Comparison of ENCODE assay signal across 8 cellular contexts in genomic region chr6:15876406-15876805, GRCh38.
A peak's percentile ranks its signal among the peaks of the same experiment; 100 is the strongest.
DNase-seq lines count a peak whose midpoint lies in the region; ATAC-seq, FAIRE-seq and TF ChIP-seq lines count a peak whose summit lies in the region.

No MANE protein-coding gene starts in this region.

- peaks cover 21% of the 10 kb centered on the region for H3K4me1 ChIP-seq in BE2C

- no peaks in the 10 kb centered on the region for H3K36me3 ChIP-seq in brain microvascular endothelial cell (replicated peaks)
- no peaks in the 10 kb centered on the region for H3K36me3 ChIP-seq in BE2C

- FAIRE-seq in frontal cortex (lab: Jason Lieb, UNC) = no peak

- TF ChIP-seq CTCF in brain microvascular endothelial cell (IDR thresholded peaks at IDR 0.05; ENCODE audit: low read depth, low read length, missing control alignments) = no peak
- no peak for TF ChIP-seq CTCF in BE2C (IDR thresholded peaks at IDR 0.05; ENCODE audit: low read depth, low read length)

- H3K27ac ChIP-seq in brain microvascular endothelial cell = no peak overlapping the region

- peak; percentile 51 for ATAC-seq in GM19452 (IDR thresholded peaks at IDR 0.05; ENCODE audit: unreplicated experiment)
- ATAC-seq in HG03175 (IDR thresholded peaks at IDR 0.05; ENCODE audit: unreplicated experiment) = peak; percentile 43
- no peak for ATAC-seq in GM21737 (IDR thresholded peaks at IDR 0.05; ENCODE audit: unreplicated experiment)

- peak; percentile 61 for DNase-seq in ELR (ENCODE audit: low read depth)
- DNase-seq in brain microvascular endothelial cell = peak; percentile 54
- no peak for DNase-seq in COLO668 (lab: John Stamatoyannopoulos, UW; ENCODE audit: unreplicated experiment)
- DNase-seq in frontal cortex (ENCODE audit: low spot score in 2 of 2) = no peak
- DNase-seq in BE2C = no peak

- in situ Hi-C loops in brain microvascular endothelial cell (cut with HindIII; ENCODE audit: low pct_ligation_motif_present, low sequenced_read_pairs) = no loop called here

- H3K9me3 ChIP-seq in BE2C = no peaks in the 10 kb centered on the region; the same call in 1 of the 2 replicates

- no peak overlapping the region for H3K4me3 ChIP-seq in brain microvascular endothelial cell (ENCODE audit: low read depth, low read length)
- no peak overlapping the region for H3K4me3 ChIP-seq in BE2C (ENCODE audit: low read depth, low read length)

- no peaks in the 10 kb centered on the region for H3K27me3 ChIP-seq in brain microvascular endothelial cell (replicated peaks)
- no peaks in the 10 kb centered on the region for H3K27me3 ChIP-seq in BE2C

Comparison
In these comparisons a context has a peak if more than half of its experiments do, and no peak if none do; other contexts are left out.
1. DNase-seq: peak in ELR (single experiment) and brain microvascular endothelial cell (single experiment); none in COLO668 (single experiment), frontal cortex (0 of 2) and BE2C (single experiment).